In genomic region chr2:216694826-216695217, GRCh38 we compare ENCODE assay signal across 8 cellular contexts. TPM values are rescaled to one million over a fixed set of nuclear protein-coding genes. Genes with fewer than 3 reads are reported as not detected.
DNase-seq lines count a peak whose midpoint lies in the region; ATAC-seq and TF ChIP-seq lines count a peak whose summit lies in the region.
"Had no signal": no experiment of that assay in that cellular context is flagged by ENCODE, and none has a peak within 500 bp of the region (broad histone marks: within the 10 kb centered on the region; RNA-seq: fewer than 3 reads in every experiment).

No MANE protein-coding gene starts in this region.

- no peak overlapping the region for H3K27ac Mint-ChIP-seq in activated naive CD4-positive, alpha-beta T cell treated with anti-CD3 and anti-CD28 coated beads, Interleukin-2, amount 50 U/mL, for 72 hours
- H3K27ac Mint-ChIP-seq: activated T-cell treated with anti-CD3 and anti-CD28 coated beads, Interleukin-2, amount 50 U/mL, for 24 hours had no signal

- H3K4me1 ChIP-seq in HUES64 (ENCODE audit: insufficient read depth, low read length) (peaks cover 23% of the 10 kb centered on the region), stomach (peaks cover 19 to 97% (median 70%) of the 10 kb centered on the region in 4 donors)

- no peak for TF ChIP-seq EP300 in stomach (IDR thresholded peaks at IDR 0.05)

- TF ChIP-seq POLR2A in stomach (IDR thresholded peaks at IDR 0.05), result no peak

- no peak for TF ChIP-seq CTCF in astrocyte of the spinal cord (IDR thresholded peaks at IDR 0.05; ENCODE audit: low read depth, low read length)
- TF ChIP-seq CTCF in stomach (IDR thresholded peaks at IDR 0.05), result no peak

- H3K4me3 ChIP-seq in HUES64 (ENCODE audit: low read length), result peak overlapping the region; percentile 73
- H3K4me3 ChIP-seq in astrocyte of the spinal cord (ENCODE audit: low read depth, low read length), result peak overlapping the region; percentile 62
- peak overlapping the region; percentile 58 to 82 (median 67) for H3K4me3 ChIP-seq in stomach

- no peaks in the 10 kb centered on the region for H3K9me3 Mint-ChIP-seq in activated naive CD4-positive, alpha-beta T cell treated with anti-CD3 and anti-CD28 coated beads, Interleukin-2, amount 50 U/mL, for 72 hours
- H3K9me3 Mint-ChIP-seq: activated T-cell treated with anti-CD3 and anti-CD28 coated beads, Interleukin-2, amount 50 U/mL, for 24 hours had no signal

- intact Hi-C loops in stomach (cut with DNase I; ENCODE audit: low total_unique reads), result loop anchor here (5.0 kb wide), 1 partner anchor 472 kb away; no protein-coding TSS in a partner anchor

- in situ Hi-C loops in astrocyte of the spinal cord (cut with HindIII; ENCODE audit: low sequenced_read_pairs), result no loop called here

- H3K27me3 ChIP-seq in HUES64 (ENCODE audit: insufficient read depth, low read length) (peaks cover 28% of the 10 kb centered on the region), layer of hippocampus (ENCODE audit: control insufficient read depth, insufficient read depth, low read length) (peaks cover 2% of the 10 kb centered on the region), stomach (peaks cover 0 to 79% (median 38%) of the 10 kb centered on the region in 3 donors)

- H3K36me3 Mint-ChIP-seq in activated naive CD4-positive, alpha-beta T cell treated with anti-CD3 and anti-CD28 coated beads, Interleukin-2, amount 50 U/mL, for 72 hours, result no peaks in the 10 kb centered on the region

- H3K9me3 ChIP-seq in HUES64 (ENCODE audit: insufficient read depth, low read depth, low read length) (no peaks in the 10 kb centered on the region), stomach (no peaks in the 10 kb centered on the region)

- 3% methylated on average over 7 of the region's 10 CpGs for WGBS in HUES64
- WGBS in stomach, 5 donors, result 1 to 6% (median 2%) methylated on average over 10 of the region's 10 CpGs

- H3K27ac ChIP-seq in HUES64 (ENCODE audit: low read depth, low read length) (no peak overlapping the region), layer of hippocampus (ENCODE audit: low read depth, low read length) (peak overlapping the region; percentile 65), stomach (peak overlapping the region; percentile 74 to 90 (median 83))

- peak overlapping the region; percentile 68 for H3K9ac ChIP-seq in HUES64 (ENCODE audit: low read depth, low read length)

- no peak for ATAC-seq in GM21367 (IDR thresholded peaks at IDR 0.05; ENCODE audit: unreplicated experiment)
- ATAC-seq in activated naive CD4-positive, alpha-beta T cell treated with anti-CD3 and anti-CD28 coated beads, Interleukin-2, amount 50 U/mL, for 72 hours, result no peak

- DNase-seq in astrocyte of the spinal cord (ENCODE audit: low read depth, low spot score) (no peak), stomach (no peak), NCI-H1436 treated with DMSO at 0.1 percent for 48 hours (lab: John Stamatoyannopoulos, UW) (no peak)
- DNase-seq in activated naive CD4-positive, alpha-beta T cell treated with anti-CD3 and anti-CD28 coated beads, Interleukin-2, amount 50 U/mL, for 72 hours (ENCODE audit: low spot score in 2 of 2), result no peak

- H3K36me3 ChIP-seq in HUES64 (ENCODE audit: insufficient read depth, low read length), result no peaks in the 10 kb centered on the region
- H3K36me3 ChIP-seq in stomach, result peaks cover 0 to 7% (median under 1%) of the 10 kb centered on the region in 4 donors

RNA-seq across cellular contexts. Expression of gene IGFBP5, which starts 0.5 kb away (rescaled TPM):
- 21.8 TPM for polyA plus RNA-seq in HUES64 (2013, experiment 1 of 2)
- polyA plus RNA-seq in HUES64 (2013, experiment 2 of 2), result 60.0 TPM
- total RNA-seq in stomach, result 100 to 1,000 TPM; 166 to 923 (median 548) TPM
- polyA plus RNA-seq in stomach, result 100 to 1,000 TPM in 2 of 3 donors, 10 to 100 TPM in 1; 92.1 to 215 (median 128) TPM
- under 1 TPM in 1 of 2 donors, not detected in 1; 0.02 TPM for total RNA-seq in activated naive CD4-positive, alpha-beta T cell treated with anti-CD3 and anti-CD28 coated beads, Interleukin-2, amount 50 U/mL, for 72 hours

Comparison
In these comparisons a context has a peak if more than half of its experiments do, and no peak if none do; other contexts are left out.
1. RNA of gene IGFBP5, which starts 0.5 kb away (total RNA-seq): 166 to 923 TPM in stomach; 0.02 TPM in activated naive CD4-positive, alpha-beta T cell treated with anti-CD3 and anti-CD28 coated beads, Interleukin-2, amount 50 U/mL, for 72 hours; every median in the first group is over 100 times any median in the second.
2. Peak in every context shown above with its lines, with median percentiles within 50 percentile points of each other: H3K4me3 ChIP-seq.